ENCODE assay signal across 23 cellular contexts in genomic region chr9:107630141-107630540, GRCh38.
DNase-seq lines count a peak whose midpoint lies in the region; ATAC-seq and TF ChIP-seq lines count a peak whose summit lies in the region.
"Had no signal": no experiment of that assay in that cellular context is flagged by ENCODE, and none has a peak within 500 bp of the region (broad histone marks: within the 10 kb centered on the region; RNA-seq: fewer than 3 reads in every experiment).

No MANE protein-coding gene starts in this region.

- H3K27me3 ChIP-seq in CD8-positive, alpha-beta T cell (ENCODE audit: insufficient read depth, low read length), result no peaks in the 10 kb centered on the region
- H3K27me3 ChIP-seq: SJSA1 had no signal

- TF ChIP-seq CTCF in CD14-positive monocyte (IDR thresholded peaks at IDR 0.05) (no peak), NB4 (IDR thresholded peaks at IDR 0.05; ENCODE audit: low read depth, low read length) (no peak)
- TF ChIP-seq CTCF in CD8-positive, alpha-beta T cell (IDR thresholded peaks at IDR 0.05), result no peak

- H3K27me3 Mint-ChIP-seq in CD14-positive monocyte (ENCODE audit: low read depth in 3 of 3), result no peaks in the 10 kb centered on the region
- H3K27me3 Mint-ChIP-seq in dendritic cell treated with granulocyte-macrophage colony-stimulating factor and Interleukin-4, amounts not matched to agents 40 ng/mL and 50 ng/mL, for 4 days, result peaks cover 8% of the 10 kb centered on the region
- H3K27me3 Mint-ChIP-seq in activated T-helper 1 cell treated with anti-CD3 and anti-CD28 coated beads, Interleukin-12 subunit alpha, Interleukin-12 subunit beta, Interleukin-2, Interleukin-4 antibody, amounts not matched to agents 30 ng/mL and 10 ng/mL and 1 ng/mL, durations not matched to agents 14 hours and 24 hours and 36 hours (ENCODE audit: insufficient read depth), result peaks cover 2% of the 10 kb centered on the region
- peaks cover 3% of the 10 kb centered on the region for H3K27me3 Mint-ChIP-seq in CD8-positive, alpha-beta T cell (ENCODE audit: low read depth)

- H3K4me3 Mint-ChIP-seq in CD14-positive monocyte, result peak overlapping the region in 1 of 2 donors; percentile 30
- no peak overlapping the region for H3K4me3 Mint-ChIP-seq in dendritic cell treated with granulocyte-macrophage colony-stimulating factor and Interleukin-4, amounts not matched to agents 40 ng/mL and 50 ng/mL, for 4 days
- no peak overlapping the region for H3K4me3 Mint-ChIP-seq in activated T-helper 1 cell treated with anti-CD3 and anti-CD28 coated beads, Interleukin-12 subunit alpha, Interleukin-12 subunit beta, Interleukin-2, Interleukin-4 antibody, amounts not matched to agents 30 ng/mL and 10 ng/mL and 1 ng/mL, durations not matched to agents 14 hours and 24 hours and 36 hours
- H3K4me3 Mint-ChIP-seq in CD8-positive, alpha-beta T cell, result no peak overlapping the region
- H3K4me3 Mint-ChIP-seq: B cell, H9 had no signal

- no peak for TF ChIP-seq POLR2A in NB4 (IDR thresholded peaks at IDR 0.05; ENCODE audit: extremely low read depth, insufficient read length)

- no peak overlapping the region for H3K4me3 ChIP-seq in NB4 (ENCODE audit: low read depth, low read length)
- H3K4me3 ChIP-seq in CD8-positive, alpha-beta T cell (ENCODE audit: low read depth, low read length), result no peak overlapping the region
- H3K4me3 ChIP-seq: K562, SJSA1 had no signal

- intact Hi-C loops in CD14-positive monocyte (cut with micrococcal nuclease), result loop anchor here in 1 of 2 donors (10.0 kb wide), 1 partner anchor 85 kb away; no protein-coding TSS in a partner anchor
- intact Hi-C loops in dendritic cell treated with granulocyte-macrophage colony-stimulating factor and Interleukin-4, amounts not matched to agents 40 ng/mL and 50 ng/mL, for 4 days (cut with micrococcal nuclease), result no loop called here
- intact Hi-C loops in sciatic nerve (cut with DNase I), result no loop called here
- intact Hi-C loops in activated T-helper 1 cell treated with anti-CD3 and anti-CD28 coated beads, Interleukin-12 subunit alpha, Interleukin-12 subunit beta, Interleukin-2, Interleukin-4 antibody, amounts not matched to agents 30 ng/mL and 10 ng/mL and 1 ng/mL, durations not matched to agents 14 hours and 24 hours and 36 hours (cut with micrococcal nuclease), result no loop called here
- intact Hi-C loops in CD8-positive, alpha-beta T cell (cut with DNase I, micrococcal nuclease), result no loop called here

- H3K4me1 ChIP-seq in CD8-positive, alpha-beta T cell (ENCODE audit: insufficient read depth, low read length), result no peaks in the 10 kb centered on the region
- H3K4me1 ChIP-seq: SJSA1 had no signal

- CTCF ChIA-PET in CD8-positive, alpha-beta T cell (lab: Charles Lee), result no interaction called here

- no peaks in the 10 kb centered on the region for H3K9me3 ChIP-seq in CD8-positive, alpha-beta T cell (ENCODE audit: low read length)
- H3K9me3 ChIP-seq: SJSA1 had no signal

- H3K4me1 Mint-ChIP-seq in CD14-positive monocyte, result peaks cover 19% of the 10 kb centered on the region
- H3K4me1 Mint-ChIP-seq in dendritic cell treated with granulocyte-macrophage colony-stimulating factor and Interleukin-4, amounts not matched to agents 40 ng/mL and 50 ng/mL, for 4 days (ENCODE audit: low read depth), result peaks cover 18% of the 10 kb centered on the region
- no peaks in the 10 kb centered on the region for H3K4me1 Mint-ChIP-seq in activated T-helper 1 cell treated with anti-CD3 and anti-CD28 coated beads, Interleukin-12 subunit alpha, Interleukin-12 subunit beta, Interleukin-2, Interleukin-4 antibody, amounts not matched to agents 30 ng/mL and 10 ng/mL and 1 ng/mL, durations not matched to agents 14 hours and 24 hours and 36 hours (ENCODE audit: low read depth)
- no peaks in the 10 kb centered on the region for H3K4me1 Mint-ChIP-seq in CD8-positive, alpha-beta T cell (ENCODE audit: low read depth)
- H3K4me1 Mint-ChIP-seq: B cell had no signal

- no peaks in the 10 kb centered on the region for H3K36me3 ChIP-seq in CD8-positive, alpha-beta T cell (ENCODE audit: insufficient read depth, low read length)
- H3K36me3 ChIP-seq: SJSA1 had no signal

- no peak for ATAC-seq in sciatic nerve
- ATAC-seq in CD8-positive, alpha-beta T cell, result no peak
- ATAC-seq: K562 had no signal

- H3K9me3 Mint-ChIP-seq in CD14-positive monocyte, result no peaks in the 10 kb centered on the region
- no peaks in the 10 kb centered on the region for H3K9me3 Mint-ChIP-seq in dendritic cell treated with granulocyte-macrophage colony-stimulating factor and Interleukin-4, amounts not matched to agents 40 ng/mL and 50 ng/mL, for 4 days
- H3K9me3 Mint-ChIP-seq in activated T-helper 1 cell treated with anti-CD3 and anti-CD28 coated beads, Interleukin-12 subunit alpha, Interleukin-12 subunit beta, Interleukin-2, Interleukin-4 antibody, amounts not matched to agents 30 ng/mL and 10 ng/mL and 1 ng/mL, durations not matched to agents 14 hours and 24 hours and 36 hours, result no peaks in the 10 kb centered on the region
- H3K9me3 Mint-ChIP-seq in CD8-positive, alpha-beta T cell, result no peaks in the 10 kb centered on the region
- H3K9me3 Mint-ChIP-seq: H9 had no signal

- no peak overlapping the region for H3K27ac ChIP-seq in CD8-positive, alpha-beta T cell (ENCODE audit: low read depth, low read length)
- H3K27ac ChIP-seq: 22Rv1, C4-2B, SJSA1 had no signal

- peak overlapping the region in 6 of 7 donors; percentile 25 to 87 (median 52) for H3K27ac Mint-ChIP-seq in CD14-positive monocyte
- peak overlapping the region; percentile 44 for H3K27ac Mint-ChIP-seq in dendritic cell treated with granulocyte-macrophage colony-stimulating factor and Interleukin-4, amounts not matched to agents 40 ng/mL and 50 ng/mL, for 4 days
- H3K27ac Mint-ChIP-seq in activated T-helper 1 cell treated with anti-CD3 and anti-CD28 coated beads, Interleukin-12 subunit alpha, Interleukin-12 subunit beta, Interleukin-2, Interleukin-4 antibody, amounts not matched to agents 30 ng/mL and 10 ng/mL and 1 ng/mL, durations not matched to agents 14 hours and 24 hours and 36 hours, result no peak overlapping the region
- H3K27ac Mint-ChIP-seq in CD8-positive, alpha-beta T cell, result no peak overlapping the region
- H3K27ac Mint-ChIP-seq: B cell, H9 had no signal

- H3K36me3 Mint-ChIP-seq in CD14-positive monocyte, result peaks cover 0 to 2% of the 10 kb centered on the region in 2 donors
- H3K36me3 Mint-ChIP-seq in dendritic cell treated with granulocyte-macrophage colony-stimulating factor and Interleukin-4, amounts not matched to agents 40 ng/mL and 50 ng/mL, for 4 days (ENCODE audit: low read depth), result no peaks in the 10 kb centered on the region
- no peaks in the 10 kb centered on the region for H3K36me3 Mint-ChIP-seq in activated T-helper 1 cell treated with anti-CD3 and anti-CD28 coated beads, Interleukin-12 subunit alpha, Interleukin-12 subunit beta, Interleukin-2, Interleukin-4 antibody, amounts not matched to agents 30 ng/mL and 10 ng/mL and 1 ng/mL, durations not matched to agents 14 hours and 24 hours and 36 hours (ENCODE audit: low read depth)
- H3K36me3 Mint-ChIP-seq in CD8-positive, alpha-beta T cell, result no peaks in the 10 kb centered on the region

- POLR2A ChIA-PET in CD8-positive, alpha-beta T cell (lab: Charles Lee), result no interaction called here

- DNase-seq in CD14-positive monocyte (ENCODE audit: low spot score) (no peak), NB4 (ENCODE audit: low read depth) (peak; percentile 79), SIG-M5 (lab: John Stamatoyannopoulos, UW) (peak; percentile 8), NCI-H1105 treated with DMSO at 0.1 percent for 48 hours (lab: John Stamatoyannopoulos, UW) (no peak), sciatic nerve (ENCODE audit: low spot score) (no peak)
- no peak for DNase-seq in activated T-helper 1 cell treated with anti-CD3 and anti-CD28 coated beads, Interleukin-12 subunit alpha, Interleukin-12 subunit beta, Interleukin-2, Interleukin-4 antibody, amounts not matched to agents 30 ng/mL and 10 ng/mL and 1 ng/mL, durations not matched to agents 14 hours and 24 hours and 36 hours (ENCODE audit: low spot score)
- no peak for DNase-seq in CD8-positive, alpha-beta T cell
- DNase-seq: DMS153, DND-41, H9, Kasumi-1, NCI-H1092 treated with DMSO at 0.1 percent for 48 hours, NCI-H1436 treated with DMSO at 0.1 percent for 48 hours, NCI-H1930, NCI-H2107, NCI-H524, NCI-H774 had no signal

Comparison
In these comparisons a context has a peak if more than half of its experiments do, and no peak if none do; other contexts are left out.
1. DNase-seq: peak in NB4 (single experiment) and SIG-M5 (single experiment); none in CD14-positive monocyte (single experiment), NCI-H1105 treated with DMSO at 0.1 percent for 48 hours (single experiment), sciatic nerve (single experiment), activated T-helper 1 cell treated with anti-CD3 and anti-CD28 coated beads, Interleukin-12 subunit alpha, Interleukin-12 subunit beta, Interleukin-2, Interleukin-4 antibody, amounts not matched to agents 30 ng/mL and 10 ng/mL and 1 ng/mL, durations not matched to agents 14 hours and 24 hours and 36 hours (single experiment) and CD8-positive, alpha-beta T cell (0 of 7).
2. H3K27ac Mint-ChIP-seq: peak in CD14-positive monocyte (6 of 7) and dendritic cell treated with granulocyte-macrophage colony-stimulating factor and Interleukin-4, amounts not matched to agents 40 ng/mL and 50 ng/mL, for 4 days (single experiment); none in activated T-helper 1 cell treated with anti-CD3 and anti-CD28 coated beads, Interleukin-12 subunit alpha, Interleukin-12 subunit beta, Interleukin-2, Interleukin-4 antibody, amounts not matched to agents 30 ng/mL and 10 ng/mL and 1 ng/mL, durations not matched to agents 14 hours and 24 hours and 36 hours (single experiment) and CD8-positive, alpha-beta T cell (single experiment).